Comparison of ENCODE assay signal across 1 cellular context in genomic region chr18:58562999-58563667, GRCh38.
A peak's percentile ranks its signal among the peaks of the same experiment; 100 is the strongest.
TF ChIP-seq lines count a peak whose summit lies in the region.

No MANE protein-coding gene starts in this region.

TF ChIP-seq in GM12878, 131 proteins besides CTCF, POLR2A, EP300 and RAD21 (continued from another document and continues in another):
- no peak for TF ChIP-seq ATF3 (IDR thresholded peaks at IDR 0.05; ENCODE audit: borderline replicate concordance, extremely low read depth, low read depth, low read length)
- no peak for TF ChIP-seq SMAD5 (IDR thresholded peaks at IDR 0.05; ENCODE audit: low read depth)
- TF ChIP-seq ZNF274 (IDR thresholded peaks at IDR 0.05; ENCODE audit: insufficient read depth, insufficient read length), result no peak
- no peak for TF ChIP-seq RBBP5 (conservative IDR thresholded peaks at IDR 0.05)
- TF ChIP-seq RAD51 (IDR thresholded peaks at IDR 0.05), result peak; percentile 65
- peak; percentile 69; the same call in 1 of the 2 replicates for TF ChIP-seq MTA2 (IDR thresholded peaks at IDR 0.05; ENCODE audit: low read depth)
- TF ChIP-seq ATF2 (IDR thresholded peaks at IDR 0.05; ENCODE audit: low read length), result peak; percentile 77
- no peak for TF ChIP-seq PBX3 (IDR thresholded peaks at IDR 0.05; ENCODE audit: insufficient replicate concordance, low read depth, low read length)
- TF ChIP-seq ZNF207 (IDR thresholded peaks at IDR 0.05; ENCODE audit: borderline replicate concordance), result no peak
- TF ChIP-seq SMARCA5 (IDR thresholded peaks at IDR 0.05), result no peak
- peak; percentile 37; the same call in 1 of the 2 replicates for TF ChIP-seq BMI1 (IDR thresholded peaks at IDR 0.05; ENCODE audit: borderline replicate concordance)
- TF ChIP-seq RELA (IDR thresholded peaks at IDR 0.05; ENCODE audit: borderline replicate concordance, partially characterized antibody), result no peak
- no peak for TF ChIP-seq ZBTB40 (IDR thresholded peaks at IDR 0.05; ENCODE audit: borderline replicate concordance)
- 0 out of 2 replicates have a peak, but pooled peaks have one; percentile 17 for TF ChIP-seq IKZF1 (conservative IDR thresholded peaks at IDR 0.05)
- TF ChIP-seq SKIL (IDR thresholded peaks at IDR 0.05; ENCODE audit: low read depth, poor library complexity, severe bottlenecking), result peak; percentile 46
- TF ChIP-seq CBFB (IDR thresholded peaks at IDR 0.05; ENCODE audit: low read depth), result peak; percentile 57; the same call in 1 of the 2 replicates
- TF ChIP-seq POU2F2 (IDR thresholded peaks at IDR 0.05; ENCODE audit: borderline replicate concordance, low read depth, low read length), result peak; percentile 79; the same call in 2 of the 3 replicates
- TF ChIP-seq YBX1 (IDR thresholded peaks at IDR 0.05), result no peak
- no peak for TF ChIP-seq POLR2AphosphoS2 (IDR thresholded peaks at IDR 0.05; ENCODE audit: low read depth, low read length)
- no peak; the same call in 1 of the 2 replicates for TF ChIP-seq ATF7 (IDR thresholded peaks at IDR 0.05; ENCODE audit: low read depth)
- no peak for TF ChIP-seq NFXL1 (IDR thresholded peaks at IDR 0.05; ENCODE audit: borderline replicate concordance)
- no peak for TF ChIP-seq GATAD2B (conservative IDR thresholded peaks at IDR 0.05; ENCODE audit: low read depth)
- TF ChIP-seq GABPA (IDR thresholded peaks at IDR 0.05; ENCODE audit: low read depth), result no peak
- peak; percentile 30 to 52; a peak in 3 of 4 replicates for TF ChIP-seq IKZF2 (IDR thresholded peaks at IDR 0.05)
- no peak for TF ChIP-seq SIN3A (IDR thresholded peaks at IDR 0.05; ENCODE audit: low read depth, low read length)
- TF ChIP-seq IRF5 (IDR thresholded peaks at IDR 0.05; ENCODE audit: borderline replicate concordance), result no peak
- TF ChIP-seq CREM (IDR thresholded peaks at IDR 0.05; ENCODE audit: low read depth), result peak; percentile 62; the same call in 1 of the 2 replicates
- no peak for TF ChIP-seq RCOR1 (conservative IDR thresholded peaks at IDR 0.05; ENCODE audit: low read depth, low read length)
- TF ChIP-seq NR2C2 (IDR thresholded peaks at IDR 0.05; ENCODE audit: borderline replicate concordance, control insufficient read depth, insufficient read length, low read depth), result no peak
- TF ChIP-seq RUNX3 (IDR thresholded peaks at IDR 0.05; ENCODE audit: low read length), result peak; percentile 90
- peak; percentile 68; the same call in 1 of the 2 replicates for TF ChIP-seq DPF2 (IDR thresholded peaks at IDR 0.05)
- TF ChIP-seq MEF2A (IDR thresholded peaks at IDR 0.05; ENCODE audit: insufficient read depth, low read depth, low read length), result 0 out of 2 replicates have a peak, but pooled peaks have one; percentile 20
- TF ChIP-seq YY1 (IDR thresholded peaks at IDR 0.05; ENCODE audit: low read depth, low read length), result peak; percentile 15; the same call in 1 of the 2 replicates
- peak; percentile 77 for TF ChIP-seq FOXM1 (IDR thresholded peaks at IDR 0.05; ENCODE audit: low read depth, low read length)
- TF ChIP-seq CEBPB (IDR thresholded peaks at IDR 0.05; ENCODE audit: borderline replicate concordance in 1 of 2, low read depth in 2 of 2, low read length in 2 of 2), result no peak
- no peak for TF ChIP-seq HDGF (IDR thresholded peaks at IDR 0.05)
- TF ChIP-seq SRF (IDR thresholded peaks at IDR 0.05; ENCODE audit: low read depth in 2 of 2, low read length in 2 of 2), result peak; percentile 35 to 79; a peak in 2 of 4 replicates
- TF ChIP-seq CHD2 (IDR thresholded peaks at IDR 0.05; ENCODE audit: borderline replicate concordance, low read depth, low read length), result no peak
- TF ChIP-seq WRNIP1 (IDR thresholded peaks at IDR 0.05; ENCODE audit: borderline replicate concordance, low read depth, low read length), result no peak
- TF ChIP-seq EGR1 (IDR thresholded peaks at IDR 0.05; ENCODE audit: borderline replicate concordance in 1 of 2, low read depth in 2 of 2, low read length in 2 of 2), result no peak
- TF ChIP-seq MLLT1 (IDR thresholded peaks at IDR 0.05), result no peak
- TF ChIP-seq BCL3 (IDR thresholded peaks at IDR 0.05; ENCODE audit: borderline replicate concordance, insufficient read depth, low read depth, low read length, poor library complexity, severe bottlenecking), result peak; percentile 67
- 0 out of 2 replicates have a peak, but pooled peaks have one; percentile 31 for TF ChIP-seq PKNOX1 (IDR thresholded peaks at IDR 0.05)
- TF ChIP-seq HDAC6 (IDR thresholded peaks at IDR 0.05; ENCODE audit: unreplicated experiment), result no peak
- TF ChIP-seq JUNB (IDR thresholded peaks at IDR 0.05), result peak; percentile 85
- TF ChIP-seq EZH2 (IDR thresholded peaks at IDR 0.05; ENCODE audit: borderline replicate concordance, control insufficient read depth, low read depth, low read length), result no peak
- no peak for TF ChIP-seq MXI1 (IDR thresholded peaks at IDR 0.05; ENCODE audit: low read depth, low read length)
- peak; percentile 25; the same call in 1 of the 2 replicates for TF ChIP-seq RELB (IDR thresholded peaks at IDR 0.05; ENCODE audit: low read depth)
- 0 out of 2 replicates have a peak, but pooled peaks have one; percentile 24 for TF ChIP-seq CREB1 (IDR thresholded peaks at IDR 0.05; ENCODE audit: low read depth)
- TF ChIP-seq SMAD1 (IDR thresholded peaks at IDR 0.05; ENCODE audit: low read depth, partially characterized antibody), result peak; percentile 54
- TF ChIP-seq STAT3 (IDR thresholded peaks at IDR 0.05; ENCODE audit: low read depth, low read length), result no peak
- TF ChIP-seq ETV6 (conservative IDR thresholded peaks at IDR 0.05 in 1 of 2, IDR thresholded peaks at IDR 0.05 in 1 of 2; ENCODE audit: borderline replicate concordance in 1 of 2, low read depth in 1 of 2), result peak in 1 of 2 experiments; percentile 62; a peak in 1 of 4 replicates
